2 cellular contexts compared by ENCODE assay signal in genomic region chr10:114771749-114772148, GRCh38.
TF ChIP-seq lines count a peak whose summit lies in the region.

No MANE protein-coding gene starts in this region.

TF ChIP-seq in SK-N-SH treated with all-trans-retinoic acid at 6 μM for 48 hours, 23 proteins besides CTCF, POLR2A, EP300 and RAD21 (continued from another document):
- TF ChIP-seq ZFP3 (CRISPR knock-in tag; IDR thresholded peaks at IDR 0.05) (no peak), GLIS3 (CRISPR knock-in tag; IDR thresholded peaks at IDR 0.05) (no peak)

TF ChIP-seq in SK-N-SH, 30 proteins besides CTCF, POLR2A, EP300 and RAD21:
- no peak for TF ChIP-seq USF1 (IDR thresholded peaks at IDR 0.05; ENCODE audit: borderline replicate concordance, low read depth)
